Comparison of ENCODE assay signal across 1 cellular context in the genomic region with DNA sequence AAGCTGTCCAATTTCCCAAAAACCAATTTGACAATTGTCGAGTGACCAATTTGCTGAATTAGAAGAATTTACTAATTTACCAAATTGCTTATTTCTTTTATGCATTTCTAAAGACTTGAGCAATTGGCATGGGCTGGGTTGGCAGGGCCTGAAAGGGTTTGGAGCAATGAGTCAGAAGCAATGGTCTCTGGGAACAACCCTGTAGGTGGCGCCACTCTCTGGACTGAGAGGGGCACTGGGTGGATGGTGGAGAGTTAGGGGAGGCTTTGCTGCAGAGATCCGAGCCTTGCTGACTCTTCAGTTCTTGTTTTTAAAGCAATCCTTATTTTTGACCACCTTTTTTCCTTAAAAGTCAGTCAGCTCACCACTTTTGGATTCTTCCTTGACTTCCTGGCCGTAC.
TF ChIP-seq lines count a peak whose summit lies in the region.

No MANE protein-coding gene starts in this region.

TF ChIP-seq in WTC11, 78 proteins besides CTCF, POLR2A, EP300 and RAD21 (continued from another document):
- no peak for TF ChIP-seq PRDM15 (CRISPR knock-in tag; IDR thresholded peaks at IDR 0.05)
- TF ChIP-seq, protein P1, sequence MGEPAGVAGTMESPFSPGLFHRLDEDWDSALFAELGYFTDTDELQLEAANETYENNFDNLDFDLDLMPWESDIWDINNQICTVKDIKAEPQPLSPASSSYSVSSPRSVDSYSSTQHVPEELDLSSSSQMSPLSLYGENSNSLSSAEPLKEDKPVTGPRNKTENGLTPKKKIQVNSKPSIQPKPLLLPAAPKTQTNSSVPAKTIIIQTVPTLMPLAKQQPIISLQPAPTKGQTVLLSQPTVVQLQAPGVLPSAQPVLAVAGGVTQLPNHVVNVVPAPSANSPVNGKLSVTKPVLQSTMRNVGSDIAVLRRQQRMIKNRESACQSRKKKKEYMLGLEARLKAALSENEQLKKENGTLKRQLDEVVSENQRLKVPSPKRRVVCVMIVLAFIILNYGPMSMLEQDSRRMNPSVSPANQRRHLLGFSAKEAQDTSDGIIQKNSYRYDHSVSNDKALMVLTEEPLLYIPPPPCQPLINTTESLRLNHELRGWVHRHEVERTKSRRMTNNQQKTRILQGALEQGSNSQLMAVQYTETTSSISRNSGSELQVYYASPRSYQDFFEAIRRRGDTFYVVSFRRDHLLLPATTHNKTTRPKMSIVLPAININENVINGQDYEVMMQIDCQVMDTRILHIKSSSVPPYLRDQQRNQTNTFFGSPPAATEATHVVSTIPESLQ (CRISPR knock-in tag; IDR thresholded peaks at IDR 0.05), result no peak
- TF ChIP-seq, protein P2, sequence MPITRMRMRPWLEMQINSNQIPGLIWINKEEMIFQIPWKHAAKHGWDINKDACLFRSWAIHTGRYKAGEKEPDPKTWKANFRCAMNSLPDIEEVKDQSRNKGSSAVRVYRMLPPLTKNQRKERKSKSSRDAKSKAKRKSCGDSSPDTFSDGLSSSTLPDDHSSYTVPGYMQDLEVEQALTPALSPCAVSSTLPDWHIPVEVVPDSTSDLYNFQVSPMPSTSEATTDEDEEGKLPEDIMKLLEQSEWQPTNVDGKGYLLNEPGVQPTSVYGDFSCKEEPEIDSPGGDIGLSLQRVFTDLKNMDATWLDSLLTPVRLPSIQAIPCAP (CRISPR knock-in tag; IDR thresholded peaks at IDR 0.05), result no peak
- no peak for TF ChIP-seq SP1 (CRISPR knock-in tag; conservative IDR thresholded peaks at IDR 0.05)
- no peak for TF ChIP-seq GRHL2 (CRISPR knock-in tag; IDR thresholded peaks at IDR 0.05; ENCODE audit: insufficient replicate concordance, severe bottlenecking)
- no peak for TF ChIP-seq JUN (CRISPR knock-in tag; IDR thresholded peaks at IDR 0.05)
- TF ChIP-seq ZNF416 (CRISPR knock-in tag; IDR thresholded peaks at IDR 0.05), result no peak
- no peak for TF ChIP-seq ZNF512 (CRISPR knock-in tag; IDR thresholded peaks at IDR 0.05; ENCODE audit: borderline replicate concordance)
- no peak for TF ChIP-seq ZNF121 (CRISPR knock-in tag; IDR thresholded peaks at IDR 0.05)
- TF ChIP-seq NFATC4 (CRISPR knock-in tag; IDR thresholded peaks at IDR 0.05), result no peak
- no peak for TF ChIP-seq TP53 (CRISPR knock-in tag; IDR thresholded peaks at IDR 0.05)
- no peak for TF ChIP-seq JAZF1 (CRISPR knock-in tag; IDR thresholded peaks at IDR 0.05)
- TF ChIP-seq MXD4 (CRISPR knock-in tag; IDR thresholded peaks at IDR 0.05; ENCODE audit: borderline replicate concordance), result no peak
- no peak for TF ChIP-seq STAT6 (CRISPR knock-in tag; conservative IDR thresholded peaks at IDR 0.05; ENCODE audit: low read depth)
- TF ChIP-seq TEAD1 (CRISPR knock-in tag; IDR thresholded peaks at IDR 0.05), result no peak
TF ChIP-seq in WTC11: peak in this region for 0.
